In the genomic region with DNA sequence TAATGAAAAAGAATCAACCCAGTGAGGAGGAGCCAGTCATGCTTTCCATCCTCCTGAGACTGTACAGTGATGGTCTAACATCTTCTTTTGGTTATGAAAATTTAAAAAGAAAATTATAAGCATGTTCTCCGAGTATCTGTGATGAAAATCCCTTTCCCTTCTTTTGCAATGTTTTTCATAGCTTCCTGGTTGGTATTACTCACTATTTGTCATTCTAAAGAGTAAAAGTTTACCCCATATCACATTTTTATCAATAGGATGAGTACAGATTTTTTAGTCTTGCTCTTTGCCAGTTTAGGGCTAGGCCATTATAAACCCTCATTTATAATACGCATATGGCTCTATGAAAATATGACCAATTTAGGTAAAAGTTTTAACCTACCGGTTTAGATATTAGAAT, we compare ENCODE assay signal across 20 cellular contexts.
DNase-seq lines count a peak whose midpoint lies in the region; ATAC-seq, FAIRE-seq and TF ChIP-seq lines count a peak whose summit lies in the region.
"Had no signal": no experiment of that assay in that cellular context is flagged by ENCODE, and none has a peak within 500 bp of the region (broad histone marks: within the 10 kb centered on the region; RNA-seq: fewer than 3 reads in every experiment).

No MANE protein-coding gene starts in this region.

- FAIRE-seq in bronchial epithelial cell (lab: Jason Lieb, UNC): no peak
- no peak for FAIRE-seq in frontal cortex (lab: Jason Lieb, UNC)
- FAIRE-seq: A549, D721Med, GM12878, GM12892 had no signal

- TF ChIP-seq CTCF in bronchial epithelial cell (IDR thresholded peaks at IDR 0.05; ENCODE audit: insufficient read depth, low read length, severe bottlenecking) (no peak), epithelial cell of esophagus (IDR thresholded peaks at IDR 0.05; ENCODE audit: insufficient read depth, low read depth, low read length, missing control alignments) (no peak)

- peak; percentile 56 for DNase-seq in ELR (ENCODE audit: low read depth)
- peak; percentile 21 for DNase-seq in HPDE6-E6E7 (ENCODE audit: extremely low spot score)
- peak; percentile 51 for DNase-seq in bronchial epithelial cell (ENCODE audit: low read depth)
- DNase-seq in epithelial cell of esophagus (ENCODE audit: low read depth): peak; percentile 43
- no peak for DNase-seq in NCI-H2227 (lab: John Stamatoyannopoulos, UW; ENCODE audit: unreplicated experiment)
- no peak for DNase-seq in frontal cortex (ENCODE audit: low spot score in 2 of 2)
- DNase-seq: AML-193; Caco-2; Calu3; CD4-positive, alpha-beta T cell; CD8-positive, alpha-beta T cell; DMS79 treated with DMSO at 0.1 percent for 48 hours; GDM1 had no signal

- H3K4me3 ChIP-seq in bronchial epithelial cell (ENCODE audit: low read depth, low read length) (no peak overlapping the region), epithelial cell of esophagus (ENCODE audit: low read length) (no peak overlapping the region)
- H3K4me3 ChIP-seq: A549; BLaER1 treated with 17β-estradiol and CSF1 and Interleukin-3, amounts not matched to agents 10 nM and 100 nM; GM12878 had no signal

- H3K36me3 ChIP-seq in bronchial epithelial cell (ENCODE audit: control insufficient read depth, insufficient read depth, low read length): no peaks in the 10 kb centered on the region
- H3K36me3 ChIP-seq: BLaER1 treated with 17β-estradiol and CSF1 and Interleukin-3, amounts not matched to agents 10 nM and 100 nM had no signal

- ATAC-seq in HG03108 (IDR thresholded peaks at IDR 0.05; ENCODE audit: unreplicated experiment) (no peak), GM19035 (IDR thresholded peaks at IDR 0.05; ENCODE audit: unreplicated experiment) (no peak)
- ATAC-seq: A549; CD8-positive, alpha-beta T cell; GM12878 had no signal

- no peaks in the 10 kb centered on the region for H3K27me3 ChIP-seq in bronchial epithelial cell (ENCODE audit: control insufficient read depth, insufficient read depth, low read length)
- H3K27me3 ChIP-seq: BLaER1 treated with 17β-estradiol and CSF1 and Interleukin-3, amounts not matched to agents 10 nM and 100 nM had no signal

Comparison
In these comparisons a context has a peak if more than half of its experiments do, and no peak if none do; other contexts are left out.
1. DNase-seq: peak in ELR (single experiment), HPDE6-E6E7 (single experiment), bronchial epithelial cell (single experiment) and epithelial cell of esophagus (single experiment); none in NCI-H2227 (single experiment) and frontal cortex (0 of 2).